ENCODE assay signal across 8 cellular contexts in genomic region chr20:3204124-3204794, GRCh38. TPM values are rescaled to one million over a fixed set of nuclear protein-coding genes. Genes with fewer than 3 reads are reported as not detected.
A peak's percentile ranks its signal among the peaks of the same experiment; 100 is the strongest.
DNase-seq lines count a peak whose midpoint lies in the region; ATAC-seq and TF ChIP-seq lines count a peak whose summit lies in the region.

Gene DDRGK1 (minus strand): TSS chr20:3204682. CDS start chr20:3204627, 55 bp downstream.

- DNase-seq in Daoy (ENCODE audit: low read depth) (peak; percentile 83), GM23338 (ENCODE audit: low spot score) (peak; percentile 88), LNCaP clone FGC (ENCODE audit: low read depth) (peak; percentile 22), SIG-M5 (lab: John Stamatoyannopoulos, UW) (peak; percentile 37), activated gamma-delta T cell (lab: John Stamatoyannopoulos, UW) (peak; percentile 66), fibroblast of villous mesenchyme (ENCODE audit: low read depth) (peak; percentile 83), neural progenitor cell (ENCODE audit: low spot score) (peak; percentile 88)

- peak within 1 kb of the TSS; percentile 64 for H3K9ac ChIP-seq in neural progenitor cell
- H3K9ac ChIP-seq in stomach smooth muscle (ENCODE audit: low read length in 2 of 2): peak within 1 kb of the TSS; percentile 90 to 94

- H3K4me3 ChIP-seq in GM23338: peak within 1 kb of the TSS; percentile 73
- peak within 1 kb of the TSS; percentile 99 for H3K4me3 ChIP-seq in LNCaP clone FGC (ENCODE audit: low read depth, low read length)
- peak within 1 kb of the TSS; percentile 98 for H3K4me3 ChIP-seq in fibroblast of villous mesenchyme (ENCODE audit: low read depth, low read length)
- H3K4me3 ChIP-seq in neural progenitor cell: peak within 1 kb of the TSS; percentile 75
- peak within 1 kb of the TSS; percentile 96 to 98 for H3K4me3 ChIP-seq in stomach smooth muscle (ENCODE audit: low read length in 2 of 2)

- TF ChIP-seq CTCF in GM23338 (conservative IDR thresholded peaks at IDR 0.05; ENCODE audit: low read depth in 2 of 2): no peak
- no peak for TF ChIP-seq CTCF in LNCaP clone FGC (IDR thresholded peaks at IDR 0.05; ENCODE audit: control insufficient read depth, extremely low read depth, insufficient read depth)
- TF ChIP-seq CTCF in fibroblast of villous mesenchyme (IDR thresholded peaks at IDR 0.05; ENCODE audit: insufficient read depth, low read depth, low read length): no peak
- TF ChIP-seq CTCF in neural progenitor cell (IDR thresholded peaks at IDR 0.05): no peak

- H2AFZ ChIP-seq in GM23338 (peak within 1 kb of the TSS; percentile 19), neural progenitor cell (replicated peaks) (peak within 1 kb of the TSS; percentile 84)

- H3K9me3 ChIP-seq in neural progenitor cell (ENCODE audit: low read depth) (no peaks in the 10 kb centered on the region), stomach smooth muscle (ENCODE audit: control insufficient read depth in 2 of 2, low read length in 2 of 2) (no peaks in the 10 kb centered on the region)

- H3K4me1 ChIP-seq in GM23338 (ENCODE audit: insufficient read depth) (peaks cover 12% of the 10 kb centered on the region), neural progenitor cell (peaks cover 11% of the 10 kb centered on the region), stomach smooth muscle (ENCODE audit: control insufficient read depth, insufficient read depth, low read length) (peaks cover 19% of the 10 kb centered on the region)

- H3K27ac Mint-ChIP-seq in GM23338: peak within 1 kb of the TSS; percentile 97
- H3K27ac Mint-ChIP-seq in neural progenitor cell: peak within 1 kb of the TSS; percentile 78

- peak within 1 kb of the TSS; percentile 85 for H3K27ac ChIP-seq in GM23338 (ENCODE audit: low read depth)
- no peak within 1 kb of the TSS for H3K27ac ChIP-seq in neural progenitor cell
- peak within 1 kb of the TSS; percentile 66 for H3K27ac ChIP-seq in stomach smooth muscle (ENCODE audit: low read length)

- H3K4me1 Mint-ChIP-seq in GM23338 (peaks cover 5% of the 10 kb centered on the region; the same call in 1 of the 3 replicates), neural progenitor cell (peaks cover 15% of the 10 kb centered on the region)

- H3K79me2 ChIP-seq in GM23338 (replicated peaks; ENCODE audit: insufficient read depth): peaks cover 11% of the 10 kb centered on the region
- H3K79me2 ChIP-seq in neural progenitor cell (ENCODE audit: low read depth): peaks cover 34% of the 10 kb centered on the region

- peak within 1 kb of the TSS; percentile 97 for H3K4me3 Mint-ChIP-seq in GM23338
- peak within 1 kb of the TSS; percentile 97 for H3K4me3 Mint-ChIP-seq in neural progenitor cell

- H3K4me2 ChIP-seq in GM23338 (peak within 1 kb of the TSS; percentile 99), neural progenitor cell (peak within 1 kb of the TSS; percentile 95)

- H3K36me3 Mint-ChIP-seq in GM23338 (ENCODE audit: low read depth) (peaks cover 26% of the 10 kb centered on the region), neural progenitor cell (peaks cover 10% of the 10 kb centered on the region)

- H3K9me3 Mint-ChIP-seq in GM23338 (no peaks in the 10 kb centered on the region), neural progenitor cell (no peaks in the 10 kb centered on the region)

- H3K36me3 ChIP-seq in GM23338 (ENCODE audit: insufficient read depth) (no peaks in the 10 kb centered on the region; the same call in 1 of the 2 replicates), neural progenitor cell (no peaks in the 10 kb centered on the region), stomach smooth muscle (ENCODE audit: control insufficient read depth in 2 of 2, insufficient read depth in 2 of 2, low read length in 2 of 2) (peaks cover 8 to 16% of the 10 kb centered on the region in 2 donors)

- ATAC-seq in GM23338: peak; percentile 80

- H3F3A ChIP-seq in GM23338 (replicated peaks; ENCODE audit: low read depth) (no peaks in the 10 kb centered on the region), neural progenitor cell (ENCODE audit: low read depth) (peaks cover 20% of the 10 kb centered on the region)

- no peaks in the 10 kb centered on the region for H3K9me2 ChIP-seq in GM23338 (ENCODE audit: insufficient read depth)

- peaks cover 22% of the 10 kb centered on the region for H3K27me3 Mint-ChIP-seq in GM23338 (ENCODE audit: insufficient read depth, low read depth, poor library complexity)
- peaks cover 4% of the 10 kb centered on the region for H3K27me3 Mint-ChIP-seq in neural progenitor cell (ENCODE audit: insufficient read depth, low read depth)

- H3K27me3 ChIP-seq in GM23338 (ENCODE audit: insufficient read depth) (no peaks in the 10 kb centered on the region), neural progenitor cell (no peaks in the 10 kb centered on the region), stomach smooth muscle (ENCODE audit: control insufficient read depth in 1 of 2, insufficient read depth in 2 of 2, low read length in 2 of 2) (no peaks in the 10 kb centered on the region)

- H4K20me1 ChIP-seq in GM23338 (replicated peaks; ENCODE audit: insufficient read depth) (no peaks in the 10 kb centered on the region), neural progenitor cell (ENCODE audit: low read depth) (peaks cover 11% of the 10 kb centered on the region)

TF ChIP-seq in GM23338, 12 proteins besides CTCF, POLR2A, EP300 and RAD21 (continues in another document):
- TF ChIP-seq REST (IDR thresholded peaks at IDR 0.05; ENCODE audit: unreplicated experiment): no peak

RNA-seq across cellular contexts. Expression of gene DDRGK1, which starts in this region (rescaled TPM):
- 35.7 and 57.9 TPM in 2 replicates for total RNA-seq in Daoy (2014; rRNA removed; shearing (Covaris generic))
- 34.8 and 44.0 TPM in 2 replicates for total RNA-seq in GM23338 (2014; rRNA removed; shearing (Covaris generic))
- 35.7 and 45.5 TPM in 2 replicates for polyA plus RNA-seq in GM23338 (2016; fragmentation: Nextera tagmentation; extraction: Ambion mirVana)
- total RNA-seq in fibroblast of villous mesenchyme (19.0 and 21.6 TPM in 2 replicates), neural progenitor cell (ENCODE audit: low replicate concordance) (27.9 and 58.4 TPM in 2 replicates)

Comparison
In these comparisons a context has a peak if more than half of its experiments do, and no peak if none do; other contexts are left out.
1. DNase-seq: peak in every context shown above with its lines; median percentile 88 in GM23338; 88 in neural progenitor cell; 83 in Daoy; 83 in fibroblast of villous mesenchyme; 66 in activated gamma-delta T cell; 37 in SIG-M5; 22 in LNCaP clone FGC.